16 cellular contexts compared by ENCODE assay signal in the genomic region with DNA sequence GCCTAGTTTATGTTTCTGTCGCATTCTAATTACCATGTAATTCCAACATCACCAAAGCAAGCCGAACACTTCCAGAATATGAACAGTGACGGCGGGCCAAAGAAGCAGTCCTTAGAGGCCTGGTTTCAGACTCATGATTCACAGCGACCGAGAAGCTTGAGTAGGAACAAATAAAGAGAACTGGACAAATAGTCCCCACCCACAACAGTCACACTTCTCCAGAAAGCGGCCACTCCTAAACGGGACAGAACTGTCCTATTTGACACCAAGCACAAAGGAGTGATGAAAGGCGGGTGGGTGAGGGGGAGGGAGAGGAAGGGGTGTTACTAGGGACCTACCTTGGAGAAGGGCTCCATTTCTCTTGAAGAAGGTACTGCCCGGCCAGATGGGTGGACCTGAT.
DNase-seq lines count a peak whose midpoint lies in the region; ATAC-seq and TF ChIP-seq lines count a peak whose summit lies in the region.
"Had no signal": no experiment of that assay in that cellular context is flagged by ENCODE, and none has a peak within 500 bp of the region (broad histone marks: within the 10 kb centered on the region; RNA-seq: fewer than 3 reads in every experiment).

No MANE protein-coding gene starts in this region.

- H3K56ac ChIP-seq in mesendoderm (ENCODE audit: low read length): no peak overlapping the region

- peaks cover 14% of the 10 kb centered on the region for H3K79me2 ChIP-seq in mesendoderm (ENCODE audit: control insufficient read depth, insufficient read depth, low read length)

- H3K27ac Mint-ChIP-seq in dendritic cell treated with granulocyte-macrophage colony-stimulating factor and Interleukin-4, amounts not matched to agents 40 ng/mL and 50 ng/mL, for 4 days: peak overlapping the region; percentile 96
- no peak overlapping the region for H3K27ac Mint-ChIP-seq in activated naive CD4-positive, alpha-beta T cell treated with anti-CD3 and anti-CD28 coated beads, Interleukin-2, amount 50 U/mL, for 72 hours
- H3K27ac Mint-ChIP-seq: CD4-positive, alpha-beta T cell; HFFc6 had no signal

- H2BK15ac ChIP-seq in mesendoderm (replicated peaks; ENCODE audit: low read depth): no peak overlapping the region

- H3K27me3 Mint-ChIP-seq in dendritic cell treated with granulocyte-macrophage colony-stimulating factor and Interleukin-4, amounts not matched to agents 40 ng/mL and 50 ng/mL, for 4 days: no peaks in the 10 kb centered on the region
- no peaks in the 10 kb centered on the region for H3K27me3 Mint-ChIP-seq in activated T-cell treated with anti-CD3 and anti-CD28 coated beads, Interleukin-2, amount 50 U/mL, for 4 hours (ENCODE audit: low read depth)
- H3K27me3 Mint-ChIP-seq: CD4-positive, alpha-beta T cell had no signal

- H2BK5ac ChIP-seq in mesendoderm (ENCODE audit: low read length): no peak overlapping the region

- H3K27me3 ChIP-seq in mesendoderm (ENCODE audit: insufficient read depth, low read length, poor library complexity) (no peaks in the 10 kb centered on the region), upper lobe of left lung (no peaks in the 10 kb centered on the region)
- H3K27me3 ChIP-seq: BLaER1 treated with 17β-estradiol and CSF1 and Interleukin-3, amounts not matched to agents 10 nM and 100 nM had no signal

- no peak overlapping the region for H3K4ac ChIP-seq in mesendoderm (ENCODE audit: low read depth, low read length)

- no peak overlapping the region for H2BK120ac ChIP-seq in mesendoderm (ENCODE audit: low read depth, low read length)

- H3K4me2 ChIP-seq in mesendoderm (ENCODE audit: low read length): no peak overlapping the region
- H3K4me2 ChIP-seq: BLaER1 treated with 17β-estradiol and CSF1 and Interleukin-3, amounts not matched to agents 10 nM and 100 nM had no signal

- no peak overlapping the region for H4K8ac ChIP-seq in mesendoderm (ENCODE audit: low read depth, low read length)

- H3K23ac ChIP-seq in mesendoderm (ENCODE audit: low read length): peak overlapping the region; percentile 4

- intact Hi-C loops in dendritic cell treated with granulocyte-macrophage colony-stimulating factor and Interleukin-4, amounts not matched to agents 40 ng/mL and 50 ng/mL, for 4 days (cut with micrococcal nuclease): no loop called here

- H3K4me1 ChIP-seq in mesendoderm (ENCODE audit: control insufficient read depth, low read depth, low read length) (no peaks in the 10 kb centered on the region), upper lobe of left lung (peaks cover 0 to 5% (median 1%) of the 10 kb centered on the region in 4 donors)

- TF ChIP-seq POLR2A in upper lobe of left lung (IDR thresholded peaks at IDR 0.05): no peak

- peak; percentile 92 for DNase-seq in CD1c-positive myeloid dendritic cell (ENCODE audit: extremely low spot score)
- DNase-seq in mesendoderm: no peak
- DNase-seq in upper lobe of left lung: no peak
- DNase-seq in activated T-cell treated with anti-CD3 and anti-CD28 coated beads, Interleukin-2, amount 50 U/mL, for 4 hours: no peak
- no peak for DNase-seq in glomerular visceral epithelial cell (ENCODE audit: extremely low spot score)
- no peak for DNase-seq in activated naive CD4-positive, alpha-beta T cell treated with anti-CD3 and anti-CD28 coated beads, Interleukin-2, amount 50 U/mL, for 72 hours (ENCODE audit: low spot score in 2 of 2)
- DNase-seq: 8988T; AML-193; CD4-positive, alpha-beta T cell; COR-L47; DND-41; GDM1; HCEC 1CT; HFFc6 had no signal

- WGBS in mesendoderm (ENCODE audit: extremely low coverage, insufficient coverage, low lambda C conversion rate): no CpG with 5 or more reads among the region's 10 CpGs
- WGBS in upper lobe of left lung, 2 donors: 90 to 92% methylated on average over 10 of the region's 10 CpGs

- ATAC-seq in upper lobe of left lung (ENCODE audit: low FRiP score in 2 of 2): peak; percentile 26 to 53
- no peak for ATAC-seq in activated T-cell treated with anti-CD3 and anti-CD28 coated beads, Interleukin-2, amount 50 U/mL, for 4 hours
- no peak for ATAC-seq in activated naive CD4-positive, alpha-beta T cell treated with anti-CD3 and anti-CD28 coated beads, Interleukin-2, amount 50 U/mL, for 72 hours

- no peak for TF ChIP-seq CTCF in upper lobe of left lung (IDR thresholded peaks at IDR 0.05)

- H3K4me1 Mint-ChIP-seq in dendritic cell treated with granulocyte-macrophage colony-stimulating factor and Interleukin-4, amounts not matched to agents 40 ng/mL and 50 ng/mL, for 4 days (ENCODE audit: low read depth): peaks cover 79% of the 10 kb centered on the region
- peaks cover 68% of the 10 kb centered on the region for H3K4me1 Mint-ChIP-seq in activated T-cell treated with anti-CD3 and anti-CD28 coated beads, Interleukin-2, amount 50 U/mL, for 4 hours (ENCODE audit: low read depth)

- TF ChIP-seq EP300 in upper lobe of left lung (IDR thresholded peaks at IDR 0.05): no peak

- H3K27ac ChIP-seq in mesendoderm (ENCODE audit: low read depth, low read length) (no peak overlapping the region), upper lobe of left lung (no peak overlapping the region)
- H3K27ac ChIP-seq: BLaER1 treated with 17β-estradiol and CSF1 and Interleukin-3, amounts not matched to agents 10 nM and 100 nM had no signal

- H3K36me3 ChIP-seq in mesendoderm (ENCODE audit: control insufficient read depth, insufficient read depth, low read length) (no peaks in the 10 kb centered on the region), upper lobe of left lung (peaks cover 0 to 18% (median 3%) of the 10 kb centered on the region in 4 donors)

- H3K18ac ChIP-seq in mesendoderm (ENCODE audit: low read length): no peak overlapping the region

- no peak overlapping the region for H3K4me3 Mint-ChIP-seq in dendritic cell treated with granulocyte-macrophage colony-stimulating factor and Interleukin-4, amounts not matched to agents 40 ng/mL and 50 ng/mL, for 4 days
- no peak overlapping the region for H3K4me3 Mint-ChIP-seq in activated T-cell treated with anti-CD3 and anti-CD28 coated beads, Interleukin-2, amount 50 U/mL, for 4 hours
- H3K4me3 Mint-ChIP-seq: CD4-positive, alpha-beta T cell; HFFc6 had no signal

- H3K9me3 Mint-ChIP-seq in dendritic cell treated with granulocyte-macrophage colony-stimulating factor and Interleukin-4, amounts not matched to agents 40 ng/mL and 50 ng/mL, for 4 days: no peaks in the 10 kb centered on the region
- H3K9me3 Mint-ChIP-seq in activated T-cell treated with anti-CD3 and anti-CD28 coated beads, Interleukin-2, amount 50 U/mL, for 4 hours: no peaks in the 10 kb centered on the region
- H3K9me3 Mint-ChIP-seq in activated naive CD4-positive, alpha-beta T cell treated with anti-CD3 and anti-CD28 coated beads, Interleukin-2, amount 50 U/mL, for 72 hours: peaks cover 0 to 4% of the 10 kb centered on the region in 2 donors
- H3K9me3 Mint-ChIP-seq: CD4-positive, alpha-beta T cell; HFFc6 had no signal

- no peaks in the 10 kb centered on the region for H3K9me3 ChIP-seq in upper lobe of left lung

- H3K9ac ChIP-seq in mesendoderm (ENCODE audit: low read length): no peak overlapping the region
- H3K9ac ChIP-seq: BLaER1 treated with 17β-estradiol and CSF1 and Interleukin-3, amounts not matched to agents 10 nM and 100 nM had no signal

- H3K79me1 ChIP-seq in mesendoderm (ENCODE audit: low read length): peaks cover 5% of the 10 kb centered on the region

- peaks cover 60% of the 10 kb centered on the region for H3K36me3 Mint-ChIP-seq in dendritic cell treated with granulocyte-macrophage colony-stimulating factor and Interleukin-4, amounts not matched to agents 40 ng/mL and 50 ng/mL, for 4 days (ENCODE audit: low read depth)
- H3K36me3 Mint-ChIP-seq in activated T-cell treated with anti-CD3 and anti-CD28 coated beads, Interleukin-2, amount 50 U/mL, for 4 hours (ENCODE audit: insufficient read depth): peaks cover 46% of the 10 kb centered on the region
- H3K36me3 Mint-ChIP-seq in activated naive CD4-positive, alpha-beta T cell treated with anti-CD3 and anti-CD28 coated beads, Interleukin-2, amount 50 U/mL, for 72 hours: peaks cover 26 to 69% of the 10 kb centered on the region in 2 donors

- H3K4me3 ChIP-seq in mesendoderm (ENCODE audit: low read length) (no peak overlapping the region), upper lobe of left lung (no peak overlapping the region)
- H3K4me3 ChIP-seq: BLaER1 treated with 17β-estradiol and CSF1 and Interleukin-3, amounts not matched to agents 10 nM and 100 nM had no signal

- H2AK5ac ChIP-seq in mesendoderm (ENCODE audit: low read length): no peak overlapping the region

- H4K5ac ChIP-seq in mesendoderm (ENCODE audit: low read length): no peak overlapping the region

Comparison
In these comparisons a context has a peak if more than half of its experiments do, and no peak if none do; other contexts are left out.
1. ATAC-seq: peak in upper lobe of left lung (2 of 2); none in activated T-cell treated with anti-CD3 and anti-CD28 coated beads, Interleukin-2, amount 50 U/mL, for 4 hours (0 of 2) and activated naive CD4-positive, alpha-beta T cell treated with anti-CD3 and anti-CD28 coated beads, Interleukin-2, amount 50 U/mL, for 72 hours (0 of 2).